In the genomic region with DNA sequence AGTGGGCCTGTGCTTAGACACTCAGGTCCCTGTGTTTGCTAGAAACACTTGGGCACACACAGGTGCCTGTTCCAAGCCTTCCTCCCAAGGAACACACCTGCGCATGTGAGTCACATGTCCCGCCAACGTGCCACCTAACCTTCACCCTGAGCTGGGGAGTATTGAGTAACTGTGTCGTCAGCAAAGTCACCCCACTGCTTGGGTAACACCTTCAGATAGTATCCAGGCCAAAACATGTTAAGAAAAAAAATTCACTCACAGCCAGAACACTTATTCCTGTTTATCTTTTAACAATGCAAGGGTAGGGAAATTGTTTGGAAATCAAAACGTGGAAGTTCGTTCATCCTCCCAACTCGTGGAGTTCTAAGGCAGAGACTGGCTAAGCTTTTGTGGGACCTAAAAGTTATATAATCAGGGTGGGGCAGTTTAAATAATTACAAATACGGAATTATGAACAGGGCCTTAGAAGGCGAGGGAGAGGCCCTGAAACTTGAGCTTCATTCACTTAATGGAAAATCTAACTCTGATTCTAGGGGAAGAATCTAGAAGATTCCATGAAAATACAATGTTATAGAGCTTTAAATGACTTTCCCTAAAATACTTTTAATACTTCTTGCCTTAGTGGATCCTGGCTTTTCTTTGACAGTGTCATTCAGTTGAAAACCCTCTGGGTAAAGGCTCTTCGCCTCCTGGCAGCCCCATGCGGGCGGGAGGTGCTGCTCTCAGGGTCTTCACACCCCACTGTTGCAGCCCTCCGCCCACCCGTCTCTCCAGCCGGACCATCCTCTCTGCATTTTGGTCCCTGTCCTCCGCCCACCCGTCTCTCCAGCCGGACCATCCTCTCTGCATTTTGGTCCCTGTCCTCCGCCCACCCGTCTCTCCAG, we compare ENCODE assay signal across 8 cellular contexts. TPM values are rescaled to one million over a fixed set of nuclear protein-coding genes. Genes with fewer than 3 reads are reported as not detected.
DNase-seq lines count a peak whose midpoint lies in the region; ATAC-seq, FAIRE-seq and TF ChIP-seq lines count a peak whose summit lies in the region.

No MANE protein-coding gene starts in this region.

- intact Hi-C loops in CD8-positive, alpha-beta T cell (cut with DNase I, micrococcal nuclease): loop anchor here in 1 of 2 experiments (5.0 kb wide), 1 partner anchor 342 kb away; a partner anchor contains a TSS
- intact Hi-C loops in tibial artery (cut with DNase I; ENCODE audit: low total_unique reads): no loop called here

- H3K36me3 Mint-ChIP-seq in CD8-positive, alpha-beta T cell: no peaks in the 10 kb centered on the region
- no peaks in the 10 kb centered on the region for H3K36me3 Mint-ChIP-seq in naive thymus-derived CD8-positive, alpha-beta T cell

- CTCF ChIA-PET in CD8-positive, alpha-beta T cell (lab: Charles Lee): interaction anchor here (0.7 to 16.3 kb wide), 7 partner anchors 26 to 293 kb away, joined by 3 to 136 read pairs (median 5); no protein-coding TSS in a partner anchor

- DNase-seq in CD8-positive, alpha-beta T cell: peak; percentile 13 to 79 (median 48)
- peak; percentile 46 for DNase-seq in activated CD4-positive, alpha-beta T cell treated with anti-CD3 and anti-CD28 coated beads for 1 hour
- DNase-seq in effector memory CD4-positive, alpha-beta T cell: peak; percentile 57 to 63 (median 61)
- peak in 9 of 10 donors; percentile 18 to 75 (median 42) for DNase-seq in naive thymus-derived CD8-positive, alpha-beta T cell
- DNase-seq in tibial artery (peak; percentile 67 to 76), D721Med (ENCODE audit: insufficient read length, low spot score) (no peak), SKM-1 treated with dmso at 0.1 percent for 144 hours (lab: John Stamatoyannopoulos, UW; ENCODE audit: unreplicated experiment) (no peak)

- peak; percentile 47 for ATAC-seq in CD8-positive, alpha-beta T cell
- ATAC-seq in naive thymus-derived CD8-positive, alpha-beta T cell: peak in 1 of 2 donors; percentile 29
- no peak for ATAC-seq in HG02970 (IDR thresholded peaks at IDR 0.05; ENCODE audit: low FRiP score, unreplicated experiment)

- POLR2A ChIA-PET in CD8-positive, alpha-beta T cell (lab: Charles Lee): interaction anchor here (1.0 to 1.7 kb wide), 2 partner anchors 30 to 86 kb away, joined by 3 to 22 read pairs; a partner anchor contains a TSS
- POLR2A ChIA-PET in naive thymus-derived CD8-positive, alpha-beta T cell (lab: Charles Lee): interaction anchor here (1.4 to 1.6 kb wide), 3 partner anchors 11 to 344 kb away, joined by 4 to 6 read pairs (median 4); a partner anchor contains a TSS

- peak overlapping the region; percentile 9 for H3K27ac ChIP-seq in CD8-positive, alpha-beta T cell (ENCODE audit: low read depth, low read length)
- peak overlapping the region; percentile 35 for H3K27ac ChIP-seq in effector memory CD4-positive, alpha-beta T cell (ENCODE audit: insufficient read depth, low read length, poor library complexity, severe bottlenecking)
- H3K27ac ChIP-seq in tibial artery: peak overlapping the region; percentile 75 to 76

- no peaks in the 10 kb centered on the region for H3K36me3 ChIP-seq in CD8-positive, alpha-beta T cell (ENCODE audit: insufficient read depth, low read length)
- H3K36me3 ChIP-seq in effector memory CD4-positive, alpha-beta T cell (ENCODE audit: control insufficient read depth, insufficient read depth, low read length): no peaks in the 10 kb centered on the region
- H3K36me3 ChIP-seq in tibial artery: no peaks in the 10 kb centered on the region

- H3K27me3 Mint-ChIP-seq in CD8-positive, alpha-beta T cell (ENCODE audit: low read depth): no peaks in the 10 kb centered on the region
- no peaks in the 10 kb centered on the region for H3K27me3 Mint-ChIP-seq in naive thymus-derived CD8-positive, alpha-beta T cell

- no peak for FAIRE-seq in D721Med (lab: Jason Lieb, UNC)

- no peak overlapping the region for H3K4me3 ChIP-seq in CD8-positive, alpha-beta T cell (ENCODE audit: low read depth, low read length)
- H3K4me3 ChIP-seq in effector memory CD4-positive, alpha-beta T cell (ENCODE audit: insufficient read depth, low read depth, low read length, poor library complexity, severe bottlenecking): no peak overlapping the region
- no peak overlapping the region for H3K4me3 ChIP-seq in tibial artery

- peaks cover 11% of the 10 kb centered on the region for H3K4me1 ChIP-seq in CD8-positive, alpha-beta T cell (ENCODE audit: insufficient read depth, low read length)
- H3K4me1 ChIP-seq in effector memory CD4-positive, alpha-beta T cell (ENCODE audit: control insufficient read depth, insufficient read depth, low read length, poor library complexity, severe bottlenecking): no peaks in the 10 kb centered on the region
- H3K4me1 ChIP-seq in tibial artery: peaks cover 0 to 33% (median 13%) of the 10 kb centered on the region in 4 donors

- no peaks in the 10 kb centered on the region for H3K9me3 Mint-ChIP-seq in CD8-positive, alpha-beta T cell
- H3K9me3 Mint-ChIP-seq in naive thymus-derived CD8-positive, alpha-beta T cell: peaks cover 0 to 4% (median 0%) of the 10 kb centered on the region in 9 donors

- TF ChIP-seq CTCF in CD8-positive, alpha-beta T cell (IDR thresholded peaks at IDR 0.05): no peak
- TF ChIP-seq CTCF in tibial artery (IDR thresholded peaks at IDR 0.05) (no peak), D721Med (IDR thresholded peaks at IDR 0.05; ENCODE audit: insufficient read depth, missing control alignments) (no peak)

- H3K9me3 ChIP-seq in CD8-positive, alpha-beta T cell (ENCODE audit: low read length): no peaks in the 10 kb centered on the region
- no peaks in the 10 kb centered on the region for H3K9me3 ChIP-seq in effector memory CD4-positive, alpha-beta T cell (ENCODE audit: control insufficient read depth, low read length)
- H3K9me3 ChIP-seq in tibial artery: no peaks in the 10 kb centered on the region

- H3K4me1 Mint-ChIP-seq in CD8-positive, alpha-beta T cell (ENCODE audit: low read depth): peaks cover 35% of the 10 kb centered on the region
- H3K4me1 Mint-ChIP-seq in naive thymus-derived CD8-positive, alpha-beta T cell: peaks cover 10 to 33% (median 29%) of the 10 kb centered on the region in 4 donors

- H3K27me3 ChIP-seq in CD8-positive, alpha-beta T cell (ENCODE audit: insufficient read depth, low read length): no peaks in the 10 kb centered on the region
- H3K27me3 ChIP-seq in effector memory CD4-positive, alpha-beta T cell (replicated peaks; ENCODE audit: control insufficient read depth, insufficient read depth, low read length, poor library complexity, severe bottlenecking): no peaks in the 10 kb centered on the region
- no peaks in the 10 kb centered on the region for H3K27me3 ChIP-seq in tibial artery

- peak overlapping the region; percentile 56 for H3K4me3 Mint-ChIP-seq in CD8-positive, alpha-beta T cell
- peak overlapping the region in 8 of 10 donors; percentile 23 to 56 (median 40) for H3K4me3 Mint-ChIP-seq in naive thymus-derived CD8-positive, alpha-beta T cell

- H3K27ac Mint-ChIP-seq in CD8-positive, alpha-beta T cell: peak overlapping the region; percentile 80
- peak overlapping the region; percentile 14 to 90 (median 76) for H3K27ac Mint-ChIP-seq in naive thymus-derived CD8-positive, alpha-beta T cell

RNA-seq across cellular contexts. Expression of a gene that starts 30.3 kb away (rescaled TPM):
- 10 to 100 TPM; 19.4 to 22.5 TPM for total RNA-seq in CD8-positive, alpha-beta T cell
- total RNA-seq in naive thymus-derived CD8-positive, alpha-beta T cell: 10 to 100 TPM; 38.5 to 39.9 TPM
- polyA plus RNA-seq in naive thymus-derived CD8-positive, alpha-beta T cell: 1 to 10 TPM; 2.0 to 3.2 (median 3.0) TPM

RNA-seq across cellular contexts. Expression of a gene that starts 31.5 kb away (rescaled TPM):
- not detected for total RNA-seq in CD8-positive, alpha-beta T cell
- not detected for total RNA-seq in naive thymus-derived CD8-positive, alpha-beta T cell
- polyA plus RNA-seq in naive thymus-derived CD8-positive, alpha-beta T cell: not detected

Comparison
In these comparisons a context has a peak if more than half of its experiments do, and no peak if none do; other contexts are left out.
1. DNase-seq: peak in CD8-positive, alpha-beta T cell (7 of 7), activated CD4-positive, alpha-beta T cell treated with anti-CD3 and anti-CD28 coated beads for 1 hour (single experiment), effector memory CD4-positive, alpha-beta T cell (3 of 3), naive thymus-derived CD8-positive, alpha-beta T cell (9 of 10) and tibial artery (2 of 2); none in D721Med (single experiment) and SKM-1 treated with dmso at 0.1 percent for 144 hours (single experiment).
2. H3K27ac ChIP-seq: peak in every context shown above with its lines; median percentile 76 in tibial artery; 35 in effector memory CD4-positive, alpha-beta T cell; 9 in CD8-positive, alpha-beta T cell.